In genomic region chr1:206470692-206471414, GRCh38 we compare ENCODE assay signal across 8 cellular contexts. TPM values are rescaled to one million over a fixed set of nuclear protein-coding genes. Genes with fewer than 3 reads are reported as not detected.
DNase-seq lines count a peak whose midpoint lies in the region; ATAC-seq and TF ChIP-seq lines count a peak whose summit lies in the region.

No MANE protein-coding gene starts in this region.

- POLR2A ChIA-PET in CD8-positive, alpha-beta T cell (lab: Charles Lee) = interaction anchor here (0.7 to 2.1 kb wide), 10 partner anchors 9 to 199 kb away, joined by 3 to 8 read pairs (median 4); partner anchors contain the start of gene RASSF5

- peaks cover 71% of the 10 kb centered on the region for H3K4me1 Mint-ChIP-seq in CD8-positive, alpha-beta T cell (ENCODE audit: low read depth)
- H3K4me1 Mint-ChIP-seq in nephron = peaks cover 61% of the 10 kb centered on the region

- TF ChIP-seq CTCF in CD8-positive, alpha-beta T cell (IDR thresholded peaks at IDR 0.05) = no peak
- no peak for TF ChIP-seq CTCF in epithelial cell of proximal tubule (conservative IDR thresholded peaks at IDR 0.05; ENCODE audit: low read depth, low read length)
- peak in 1 of 3 experiments; percentile 0 for TF ChIP-seq CTCF in nephron (IDR thresholded peaks at IDR 0.05; ENCODE audit: unreplicated experiment in 3 of 3)

- peak overlapping the region; percentile 89 for H3K4me3 ChIP-seq in CD8-positive, alpha-beta T cell (ENCODE audit: low read depth, low read length)
- peak overlapping the region; percentile 95 for H3K4me3 ChIP-seq in epithelial cell of proximal tubule (ENCODE audit: low read depth, low read length)

- peak overlapping the region; percentile 91 for H3K27ac Mint-ChIP-seq in CD8-positive, alpha-beta T cell
- H3K27ac Mint-ChIP-seq in nephron = peak overlapping the region; percentile 68 to 91 (median 79)

- peak; percentile 64 for ATAC-seq in CD8-positive, alpha-beta T cell
- ATAC-seq in GM19455 (IDR thresholded peaks at IDR 0.05; ENCODE audit: unreplicated experiment) = peak; percentile 36
- ATAC-seq in HG03095 (IDR thresholded peaks at IDR 0.05; ENCODE audit: unreplicated experiment) = no peak
- no peak for ATAC-seq in HG03439 (IDR thresholded peaks at IDR 0.05; ENCODE audit: unreplicated experiment)

- H3K36me3 Mint-ChIP-seq in CD8-positive, alpha-beta T cell = peaks cover 39% of the 10 kb centered on the region
- H3K36me3 Mint-ChIP-seq in nephron (ENCODE audit: low read depth) = peaks cover 14% of the 10 kb centered on the region

- no peaks in the 10 kb centered on the region for H3K27me3 Mint-ChIP-seq in CD8-positive, alpha-beta T cell (ENCODE audit: low read depth)
- peaks cover 18% of the 10 kb centered on the region for H3K27me3 Mint-ChIP-seq in nephron (ENCODE audit: low read depth)

- H3K9me3 Mint-ChIP-seq in CD8-positive, alpha-beta T cell = no peaks in the 10 kb centered on the region
- no peaks in the 10 kb centered on the region for H3K9me3 Mint-ChIP-seq in nephron

- CTCF ChIA-PET in CD8-positive, alpha-beta T cell (lab: Charles Lee) = interaction anchor here (0.8 to 5.3 kb wide), 16 partner anchors 9 to 255 kb away, joined by 3 to 50 read pairs (median 5); partner anchors contain the start of gene EIF2D

- no peaks in the 10 kb centered on the region for H3K27me3 ChIP-seq in CD8-positive, alpha-beta T cell (ENCODE audit: insufficient read depth, low read length)

- in situ Hi-C loops in KBM-7 (cut with MboI; ENCODE audit: low pct_unique_long_range_greater_than_20kb, low sequenced_read_pairs) = no loop called here

- H3K4me1 ChIP-seq in CD8-positive, alpha-beta T cell (ENCODE audit: insufficient read depth, low read length) = peaks cover 67% of the 10 kb centered on the region

- no peaks in the 10 kb centered on the region for H3K9me3 ChIP-seq in CD8-positive, alpha-beta T cell (ENCODE audit: low read length)

- H3K4me3 Mint-ChIP-seq in CD8-positive, alpha-beta T cell = peak overlapping the region; percentile 91
- H3K4me3 Mint-ChIP-seq in nephron = peak overlapping the region; percentile 78 to 84 (median 80)

- H3K36me3 ChIP-seq in CD8-positive, alpha-beta T cell (ENCODE audit: insufficient read depth, low read length) = peaks cover 12% of the 10 kb centered on the region

- peak overlapping the region; percentile 53 for H3K27ac ChIP-seq in CD8-positive, alpha-beta T cell (ENCODE audit: low read depth, low read length)

- intact Hi-C loops in CD8-positive, alpha-beta T cell (cut with DNase I, micrococcal nuclease) = no loop called here

- peak in 6 of 7 experiments; percentile 43 to 80 (median 52) for DNase-seq in CD8-positive, alpha-beta T cell
- DNase-seq in KBM-7 (peak; percentile 65), epithelial cell of proximal tubule (ENCODE audit: low read depth) (peak; percentile 39)
- peak; percentile 32 for DNase-seq in activated CD4-positive, alpha-beta T cell treated with anti-CD3 and anti-CD28 coated beads, Interleukin-2, amount 50 U/mL, for 1 hour

RNA-seq across cellular contexts. Expression of gene IKBKE, which starts 0.6 kb away (rescaled TPM):
- 10 to 100 TPM; 24.6 to 25.2 TPM for total RNA-seq in CD8-positive, alpha-beta T cell
- 15.6 and 22.3 TPM in 2 replicates for total RNA-seq in epithelial cell of proximal tubule

RNA-seq across cellular contexts. Expression of gene RASSF5, which starts 36.5 kb away (rescaled TPM):
- total RNA-seq in CD8-positive, alpha-beta T cell = 100 to 1,000 TPM; 209 to 213 TPM
- 3.5 and 4.7 TPM in 2 replicates for total RNA-seq in epithelial cell of proximal tubule

Comparison
In these comparisons a context has a peak if more than half of its experiments do, and no peak if none do; other contexts are left out.
1. ATAC-seq: peak in CD8-positive, alpha-beta T cell (single experiment) and GM19455 (single experiment); none in HG03095 (single experiment) and HG03439 (single experiment).
2. RNA of gene RASSF5, which starts 36.5 kb away (total RNA-seq): 209 to 213 TPM in CD8-positive, alpha-beta T cell; 3.5 to 4.7 TPM in epithelial cell of proximal tubule; every median in the first group is over 10 times any median in the second.
3. Peak in every context shown above with its lines, with median percentiles within 50 percentile points of each other: DNase-seq.